22 cellular contexts compared by ENCODE assay signal in genomic region chr3:179373938-179374337, GRCh38. TPM values are rescaled to one million over a fixed set of nuclear protein-coding genes. Genes with fewer than 3 reads are reported as not detected.
DNase-seq lines count a peak whose midpoint lies in the region; ATAC-seq and TF ChIP-seq lines count a peak whose summit lies in the region.
"Had no signal": no experiment of that assay in that cellular context is flagged by ENCODE, and none has a peak within 500 bp of the region (broad histone marks: within the 10 kb centered on the region; RNA-seq: fewer than 3 reads in every experiment).

No MANE protein-coding gene starts in this region.

- peak; percentile 12 for DNase-seq in DMS 273 (lab: John Stamatoyannopoulos, UW; ENCODE audit: unreplicated experiment)
- DNase-seq in DMS 273 treated with DMSO at 0.1 percent for 48 hours (lab: John Stamatoyannopoulos, UW) = no peak
- peak; percentile 9 for DNase-seq in PC-3
- no peak for DNase-seq in endodermal cell
- no peak for DNase-seq in foreskin keratinocyte
- no peak for DNase-seq in Ammon's horn (ENCODE audit: low spot score)
- no peak for DNase-seq in amniotic stem cell (lab: John Stamatoyannopoulos, UW)
- DNase-seq: AML-193, DMS79 treated with DMSO at 0.1 percent for 48 hours, IMR-90, NCI-H1105 treated with DMSO at 0.1 percent for 48 hours, NCI-H2081, NCI-H2171, NCI-H345, NCI-H524, SIG-M5 had no signal

- intact Hi-C loops in PC-3 (cut with micrococcal nuclease) = no loop called here

- no peaks in the 10 kb centered on the region for H3K9me3 Mint-ChIP-seq in endodermal cell
- H3K9me3 Mint-ChIP-seq: CD14-positive monocyte had no signal

- H3K79me2 ChIP-seq in PC-3 (ENCODE audit: low read length) = no peaks in the 10 kb centered on the region

- no peak overlapping the region for H3K27ac Mint-ChIP-seq in endodermal cell

- TF ChIP-seq CTCF in PC-3 (conservative IDR thresholded peaks at IDR 0.05; ENCODE audit: low read depth, low read length) (no peak), endodermal cell (conservative IDR thresholded peaks at IDR 0.05) (peak; percentile 54), foreskin keratinocyte (conservative IDR thresholded peaks at IDR 0.05) (no peak)

- CTCF ChIA-PET in PC-3 (lab: Charles Lee) = no interaction called here

- no peaks in the 10 kb centered on the region for H3K9me2 ChIP-seq in PC-3 (replicated peaks; ENCODE audit: low read length)

- H3K9ac ChIP-seq in PC-3 (ENCODE audit: low read length) (no peak overlapping the region), endodermal cell (ENCODE audit: extremely low read depth, low read length, poor library complexity, severe bottlenecking) (no peak overlapping the region)

- H3K4me2 ChIP-seq in PC-3 (ENCODE audit: low read length) = no peak overlapping the region

- H3F3A ChIP-seq in PC-3 (ENCODE audit: low read length, unreplicated experiment) = no peaks in the 10 kb centered on the region

- BruUV-seq in PC-3 (replicated peaks; lab: Mats Ljungman, UMichigan) = no TSS peak

- H3K27me3 ChIP-seq in PC-3 (ENCODE audit: low read length) = no peaks in the 10 kb centered on the region
- no peaks in the 10 kb centered on the region for H3K27me3 ChIP-seq in endodermal cell (ENCODE audit: control insufficient read depth, insufficient read depth, low read length, poor library complexity, severe bottlenecking)
- H3K27me3 ChIP-seq in foreskin keratinocyte = no peaks in the 10 kb centered on the region

- POLR2A ChIA-PET in PC-3 (lab: Charles Lee; ENCODE audit: unreplicated experiment) = no interaction called here

- no peak for ATAC-seq in PC-3
- peak; percentile 50 for ATAC-seq in foreskin keratinocyte
- no peak for ATAC-seq in HG03521 (IDR thresholded peaks at IDR 0.05; ENCODE audit: unreplicated experiment)
- ATAC-seq: GM12878, SK-N-SH treated with all-trans-retinoic acid at 6 μM for 48 hours had no signal

- H3K4me3 Mint-ChIP-seq in endodermal cell = no peak overlapping the region
- H3K4me3 Mint-ChIP-seq: CD14-positive monocyte had no signal

- H3K4me3 ChIP-seq in PC-3 (ENCODE audit: low read length) (no peak overlapping the region), endodermal cell (ENCODE audit: low read length) (no peak overlapping the region)
- H3K4me3 ChIP-seq: GM12878, HAP-1 had no signal

- no peak overlapping the region for H2AFZ ChIP-seq in PC-3 (ENCODE audit: low read length)

- 96 to 100% methylated on average over 1 to 3 of the region's 6 CpGs for WGBS in endodermal cell (ENCODE audit: insufficient coverage in 1 of 2, insufficient read length in 1 of 2), 2 experiments

- H3K9me3 ChIP-seq in PC-3 (ENCODE audit: low read length) (no peaks in the 10 kb centered on the region), endodermal cell (ENCODE audit: control insufficient read depth, low read length) (no peaks in the 10 kb centered on the region)
- H3K9me3 ChIP-seq: HAP-1 had no signal

- peaks cover 27% of the 10 kb centered on the region for H3K36me3 Mint-ChIP-seq in endodermal cell (ENCODE audit: low read depth)

- H3K36me3 ChIP-seq in PC-3 (ENCODE audit: low read depth, low read length) (peaks cover 24% of the 10 kb centered on the region; the same call in 1 of the 2 replicates), endodermal cell (ENCODE audit: control insufficient read depth, insufficient read depth, low read length) (peaks cover 29% of the 10 kb centered on the region)

- H3K4me1 ChIP-seq in PC-3 (ENCODE audit: insufficient read depth, low read length) (no peaks in the 10 kb centered on the region), endodermal cell (ENCODE audit: control insufficient read depth, insufficient read depth, low read length) (no peaks in the 10 kb centered on the region), foreskin keratinocyte (no peaks in the 10 kb centered on the region)
- H3K4me1 ChIP-seq: HAP-1 had no signal

- no peaks in the 10 kb centered on the region for H3K4me1 Mint-ChIP-seq in endodermal cell
- H3K4me1 Mint-ChIP-seq: CD14-positive monocyte had no signal

- H3K27me3 Mint-ChIP-seq in endodermal cell (ENCODE audit: insufficient read depth) = no peaks in the 10 kb centered on the region

- H3K27ac ChIP-seq in PC-3 (ENCODE audit: low read length) (no peak overlapping the region), endodermal cell (ENCODE audit: low read depth, low read length) (no peak overlapping the region), foreskin keratinocyte (no peak overlapping the region)
- H3K27ac ChIP-seq: 22Rv1 had no signal

- H4K20me1 ChIP-seq in PC-3 (ENCODE audit: low read length) = no peaks in the 10 kb centered on the region

RNA-seq across cellular contexts. Expression of gene MFN1, which starts 26.4 kb away (rescaled TPM):
- total RNA-seq in PC-3 (2014; rRNA removed) (41.2 and 42.8 TPM in 2 replicates), endodermal cell (10 to 100 TPM; 42.9 to 45.1 TPM), foreskin keratinocyte (28.8 and 32.0 TPM in 2 replicates)
- 40.9 TPM for polyA plus RNA-seq in endodermal cell (2013, experiment 1 of 2)
- polyA plus RNA-seq in endodermal cell (2013, experiment 2 of 2) = 38.0 TPM
- polyA plus RNA-seq in foreskin keratinocyte = 9.8 and 10.0 TPM in 2 replicates

RNA-seq across cellular contexts. Expression of gene ZNF639, which starts 51.1 kb away (rescaled TPM):
- total RNA-seq in PC-3 (2014; rRNA removed) = 52.5 and 60.4 TPM in 2 replicates
- 10 to 100 TPM; 41.1 to 42.0 TPM for total RNA-seq in endodermal cell
- polyA plus RNA-seq in endodermal cell (2013, experiment 1 of 2) = 43.7 TPM
- polyA plus RNA-seq in endodermal cell (2013, experiment 2 of 2) = 39.5 TPM
- 34.3 and 38.5 TPM in 2 replicates for total RNA-seq in foreskin keratinocyte
- 15.8 and 20.4 TPM in 2 replicates for polyA plus RNA-seq in foreskin keratinocyte

Comparison
In these comparisons a context has a peak if more than half of its experiments do, and no peak if none do; other contexts are left out.
1. DNase-seq: peak in DMS 273 (single experiment) and PC-3 (single experiment); none in DMS 273 treated with DMSO at 0.1 percent for 48 hours (single experiment), endodermal cell (single experiment), foreskin keratinocyte (0 of 2), Ammon's horn (single experiment) and amniotic stem cell (single experiment).